ENCODE assay signal across 9 cellular contexts in the genomic region with DNA sequence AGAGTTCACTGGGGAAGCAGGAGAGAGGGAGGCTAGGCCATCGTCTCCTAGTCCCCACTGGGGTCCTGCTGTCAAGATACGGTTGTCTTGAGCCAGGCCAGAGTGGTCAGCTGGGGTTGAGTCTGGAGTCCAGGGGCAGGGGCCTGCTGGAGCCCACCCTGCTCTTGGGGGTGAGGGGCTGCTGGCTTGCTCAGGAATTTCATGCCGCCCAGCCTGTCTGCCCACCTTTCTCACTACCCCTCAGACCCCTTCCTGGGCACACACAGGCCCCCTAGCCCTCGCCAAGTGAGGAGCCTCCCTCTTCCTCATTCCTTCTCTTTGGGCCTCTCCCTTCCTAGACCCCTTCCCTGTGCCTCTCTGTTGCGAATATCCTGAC. TPM values are rescaled to one million over a fixed set of nuclear protein-coding genes. Genes with fewer than 3 reads are reported as not detected.
A peak's percentile ranks its signal among the peaks of the same experiment; 100 is the strongest.
DNase-seq lines count a peak whose midpoint lies in the region; ATAC-seq, FAIRE-seq and TF ChIP-seq lines count a peak whose summit lies in the region.
"Had no signal": no experiment of that assay in that cellular context is flagged by ENCODE, and none has a peak within 500 bp of the region (broad histone marks: within the 10 kb centered on the region; RNA-seq: fewer than 3 reads in every experiment).

No MANE protein-coding gene starts in this region.

- H3K36me3 ChIP-seq in body of pancreas (replicated peaks in 1 of 2; ENCODE audit: insufficient read depth in 1 of 2, low read depth in 2 of 2) (no peaks in the 10 kb centered on the region), mucosa of rectum (ENCODE audit: control insufficient read depth in 2 of 2, insufficient read depth in 2 of 2, low read length in 2 of 2) (peaks cover 0 to 2% of the 10 kb centered on the region in 2 donors), WERI-Rb-1 (peaks cover 45% of the 10 kb centered on the region)

- POLR2A ChIA-PET in A549 (lab: Yijun Ruan, JAX), result no interaction called here

- no peak for DNase-seq in A549 (ENCODE audit: low read depth in 1 of 2, low spot score in 1 of 2)
- no peak for DNase-seq in HL-60 (ENCODE audit: low read depth in 1 of 2, low spot score in 1 of 2)
- no peak for DNase-seq in body of pancreas
- DNase-seq in NCI-H2227 (lab: John Stamatoyannopoulos, UW; ENCODE audit: unreplicated experiment), result no peak
- DNase-seq in NK-92 treated with Interleukin-12 subunit alpha and Interleukin-12 subunit beta, amount 100 ng/mL, for 24 hours (lab: John Stamatoyannopoulos, UW), result no peak
- DNase-seq in WERI-Rb-1, result no peak

- H3K9me3 ChIP-seq in A549 (no peaks in the 10 kb centered on the region), body of pancreas (no peaks in the 10 kb centered on the region), mucosa of rectum (ENCODE audit: control insufficient read depth in 2 of 2, low read length in 2 of 2) (no peaks in the 10 kb centered on the region), WERI-Rb-1 (ENCODE audit: severe bottlenecking) (no peaks in the 10 kb centered on the region)

- H3K4me2 ChIP-seq in A549, result peak overlapping the region; percentile 98

- H3K9ac ChIP-seq in mucosa of rectum (ENCODE audit: low read depth in 1 of 2, low read length in 2 of 2), result peak overlapping the region; percentile 56 to 79

- no peak for FAIRE-seq in A549 (lab: Jason Lieb, UNC)

- H3K27ac ChIP-seq in A549, result peak overlapping the region; percentile 91 to 94
- peak overlapping the region; percentile 94 for H3K27ac ChIP-seq in HL-60 (replicated peaks)
- peak overlapping the region; percentile 32 to 76 (median 65) for H3K27ac ChIP-seq in body of pancreas
- peak overlapping the region; percentile 66 to 80 for H3K27ac ChIP-seq in mucosa of rectum (ENCODE audit: low read depth in 2 of 2, low read length in 2 of 2)
- no peak overlapping the region for H3K27ac ChIP-seq in WERI-Rb-1

- CTCF ChIA-PET in A549 (lab: Yijun Ruan, JAX), result interaction anchor here (1.1 to 2.2 kb wide), 3 partner anchors 17 to 153 kb away, joined by 3 to 6 read pairs (median 5); no protein-coding TSS in a partner anchor

- TF ChIP-seq CTCF in A549 (IDR thresholded peaks at IDR 0.05) (no peak), HL-60 (IDR thresholded peaks at IDR 0.05; ENCODE audit: insufficient read depth, low read length) (no peak), body of pancreas (IDR thresholded peaks at IDR 0.05) (no peak), WERI-Rb-1 (IDR thresholded peaks at IDR 0.05; ENCODE audit: low read depth, low read length) (no peak)

- no peak for ATAC-seq in A549
- ATAC-seq in body of pancreas, result no peak
- no peak for ATAC-seq in GM18867 (IDR thresholded peaks at IDR 0.05; ENCODE audit: unreplicated experiment)

- H3K4me1 ChIP-seq in A549 (peaks cover 58% of the 10 kb centered on the region), body of pancreas (peaks cover 60% of the 10 kb centered on the region), mucosa of rectum (ENCODE audit: control insufficient read depth in 2 of 2, insufficient read depth in 2 of 2, low read length in 2 of 2) (peaks cover 73 to 85% of the 10 kb centered on the region in 2 donors)

- 76% methylated on average over 5 of the region's 5 CpGs for WGBS in A549 (ENCODE audit: missing lambda C conversion rate)
- WGBS in body of pancreas, 2 donors, result 69 to 82% methylated on average over 5 of the region's 5 CpGs

- TF ChIP-seq EP300 in A549 (IDR thresholded peaks at IDR 0.05), result no peak

- peak overlapping the region; percentile 83 for H3K4me3 ChIP-seq in A549
- peak overlapping the region; percentile 88 for H3K4me3 ChIP-seq in HL-60 (replicated peaks; ENCODE audit: insufficient read depth, low read length)
- H3K4me3 ChIP-seq in body of pancreas, result no peak overlapping the region
- peak overlapping the region; percentile 83 to 87 for H3K4me3 ChIP-seq in mucosa of rectum (ENCODE audit: low read length in 2 of 2)
- no peak overlapping the region for H3K4me3 ChIP-seq in WERI-Rb-1 (ENCODE audit: low read depth, low read length)

- no peak for TF ChIP-seq RAD21 in A549 (conservative IDR thresholded peaks at IDR 0.05 in 1 of 2, IDR thresholded peaks at IDR 0.05 in 1 of 2)

- intact Hi-C loops in body of pancreas (cut with DNase I), result no loop called here

- TF ChIP-seq POLR2A in A549 (IDR thresholded peaks at IDR 0.05; ENCODE audit: low read length) (no peak), body of pancreas (IDR thresholded peaks at IDR 0.05) (no peak)

- H3K27me3 ChIP-seq in HL-60 (ENCODE audit: insufficient read depth, poor library complexity, severe bottlenecking) (no peaks in the 10 kb centered on the region), body of pancreas (no peaks in the 10 kb centered on the region), mucosa of rectum (ENCODE audit: control insufficient read depth in 2 of 2, insufficient read depth in 2 of 2, low read length in 2 of 2) (no peaks in the 10 kb centered on the region), WERI-Rb-1 (ENCODE audit: insufficient read depth, low read depth, severe bottlenecking) (no peaks in the 10 kb centered on the region)

TF ChIP-seq in A549, 52 proteins besides CTCF, POLR2A, EP300 and RAD21:
- no peak for TF ChIP-seq JUNB (IDR thresholded peaks at IDR 0.05)
- TF ChIP-seq, protein P1, sequence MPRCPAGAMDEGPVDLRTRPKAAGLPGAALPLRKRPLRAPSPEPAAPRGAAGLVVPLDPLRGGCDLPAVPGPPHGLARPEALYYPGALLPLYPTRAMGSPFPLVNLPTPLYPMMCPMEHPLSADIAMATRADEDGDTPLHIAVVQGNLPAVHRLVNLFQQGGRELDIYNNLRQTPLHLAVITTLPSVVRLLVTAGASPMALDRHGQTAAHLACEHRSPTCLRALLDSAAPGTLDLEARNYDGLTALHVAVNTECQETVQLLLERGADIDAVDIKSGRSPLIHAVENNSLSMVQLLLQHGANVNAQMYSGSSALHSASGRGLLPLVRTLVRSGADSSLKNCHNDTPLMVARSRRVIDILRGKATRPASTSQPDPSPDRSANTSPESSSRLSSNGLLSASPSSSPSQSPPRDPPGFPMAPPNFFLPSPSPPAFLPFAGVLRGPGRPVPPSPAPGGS (IDR thresholded peaks at IDR 0.05), result no peak

RNA-seq across cellular contexts. Expression of a gene that starts 1.3 kb away (rescaled TPM):
- 31.9 and 32.0 TPM in 2 replicates for polyA plus RNA-seq in A549 (2011; rRNA removed)
- 59.4 and 81.6 TPM in 2 replicates for polyA plus RNA-seq in A549 (2012; cell fraction: cytosol; rRNA removed)
- polyA plus RNA-seq in A549 (2012; cell fraction: nucleus; rRNA removed), result 96.9 and 136 TPM in 2 replicates
- 47.6 to 50.0 TPM (median 48.1 TPM) in 3 replicates for polyA plus RNA-seq in A549 (2017; fragmentation: RNase III; extraction: RNeasy Plus Mini Kit Qiagen cat#74134 plus additional on column Dnase treatment)
- 63.1 and 78.1 TPM in 2 replicates for polyA minus RNA-seq in A549 (2011; rRNA and poly(A)+ RNA removed)
- total RNA-seq in body of pancreas, result 10 to 100 TPM; 22.7 to 29.3 TPM

RNA-seq across cellular contexts. Expression of a gene that starts 8.4 kb away (rescaled TPM):
- polyA plus RNA-seq in A549 (2011; rRNA removed), result 6.7 and 7.5 TPM in 2 replicates
- polyA plus RNA-seq in A549 (2012; cell fraction: cytosol; rRNA removed), result 11.2 and 11.5 TPM in 2 replicates
- polyA plus RNA-seq in A549 (2012; cell fraction: nucleus; rRNA removed), result 35.3 and 39.5 TPM in 2 replicates
- polyA plus RNA-seq in A549 (2017; fragmentation: RNase III; extraction: RNeasy Plus Mini Kit Qiagen cat#74134 plus additional on column Dnase treatment), result 5.7 to 7.3 TPM (median 6.7 TPM) in 3 replicates
- polyA minus RNA-seq in A549 (2011; rRNA and poly(A)+ RNA removed), result 4.5 and 7.8 TPM in 2 replicates
- total RNA-seq in body of pancreas, result 10 to 100 TPM; 25.4 to 28.8 TPM
- total RNA-seq: mononuclear cell had no signal

RNA-seq across cellular contexts. Expression of a gene that starts 21.1 kb away (rescaled TPM):
- polyA plus RNA-seq in A549 (2011; rRNA removed) (11.5 and 17.3 TPM in 2 replicates), A549 (2017; fragmentation: RNase III; extraction: RNeasy Plus Mini Kit Qiagen cat#74134 plus additional on column Dnase treatment) (38.4 to 39.7 TPM (median 39.2 TPM) in 3 replicates)
- 50.6 and 78.8 TPM in 2 replicates for polyA plus RNA-seq in A549 (2012; cell fraction: cytosol; rRNA removed)
- 342 and 597 TPM in 2 replicates for polyA plus RNA-seq in A549 (2012; cell fraction: nucleus; rRNA removed)
- 16.9 and 26.0 TPM in 2 replicates for polyA minus RNA-seq in A549 (2011; rRNA and poly(A)+ RNA removed)
- 100 to 1,000 TPM in 1 of 2 donors, 10 to 100 TPM in 1; 78.9 to 237 TPM for total RNA-seq in body of pancreas

RNA-seq across cellular contexts. Expression of a gene that starts 39.6 kb away (rescaled TPM):
- polyA plus RNA-seq in A549 (2011; rRNA removed) (0.13 and 0.27 TPM in 2 replicates), A549 (2017; fragmentation: RNase III; extraction: RNeasy Plus Mini Kit Qiagen cat#74134 plus additional on column Dnase treatment) (0.72 to 1.0 TPM (median 0.87 TPM) in 3 replicates)
- 0.75 and 1.2 TPM in 2 replicates for polyA plus RNA-seq in A549 (2012; cell fraction: cytosol; rRNA removed)
- polyA plus RNA-seq in A549 (2012; cell fraction: nucleus; rRNA removed), result 4.4 and 5.5 TPM in 2 replicates
- polyA minus RNA-seq in A549 (2011; rRNA and poly(A)+ RNA removed), result 0.58 and 0.95 TPM in 2 replicates
- total RNA-seq in body of pancreas, result under 1 TPM; 0.66 to 0.78 TPM
- total RNA-seq: mononuclear cell had no signal

RNA-seq across cellular contexts. Expression of a gene that starts 48.4 kb away (rescaled TPM):
- 46.8 and 49.5 TPM in 2 replicates for polyA plus RNA-seq in A549 (2011; rRNA removed)
- polyA plus RNA-seq in A549 (2012; cell fraction: cytosol; rRNA removed), result 104 and 110 TPM in 2 replicates
- polyA plus RNA-seq in A549 (2012; cell fraction: nucleus; rRNA removed), result 151 and 193 TPM in 2 replicates
- 48.4 to 53.9 TPM (median 50.4 TPM) in 3 replicates for polyA plus RNA-seq in A549 (2017; fragmentation: RNase III; extraction: RNeasy Plus Mini Kit Qiagen cat#74134 plus additional on column Dnase treatment)
- 56.8 and 69.3 TPM in 2 replicates for polyA minus RNA-seq in A549 (2011; rRNA and poly(A)+ RNA removed)
- 10 to 100 TPM; 32.4 to 59.0 TPM for total RNA-seq in body of pancreas

Comparison
In these comparisons a context has a peak if more than half of its experiments do, and no peak if none do; other contexts are left out.
1. H3K4me3 ChIP-seq: peak in A549 (single experiment), HL-60 (single experiment) and mucosa of rectum (2 of 2); none in body of pancreas (0 of 2) and WERI-Rb-1 (single experiment).